In genomic region chr16:84144301-84144858, GRCh38 we compare ENCODE assay signal across 8 cellular contexts. TPM values are rescaled to one million over a fixed set of nuclear protein-coding genes. Genes with fewer than 3 reads are reported as not detected.
A peak's percentile ranks its signal among the peaks of the same experiment; 100 is the strongest.
DNase-seq lines count a peak whose midpoint lies in the region; ATAC-seq and TF ChIP-seq lines count a peak whose summit lies in the region.

No MANE protein-coding gene starts in this region.

- no peaks in the 10 kb centered on the region for H3K9me3 Mint-ChIP-seq in naive thymus-derived CD8-positive, alpha-beta T cell

- peaks cover 15 to 36% (median 31%) of the 10 kb centered on the region in 4 donors for H3K4me1 Mint-ChIP-seq in naive thymus-derived CD8-positive, alpha-beta T cell

- H3K27me3 ChIP-seq in MG63: no peaks in the 10 kb centered on the region

- TF ChIP-seq CTCF in epithelial cell of proximal tubule (conservative IDR thresholded peaks at IDR 0.05; ENCODE audit: low read depth, low read length): peak; percentile 30

- H3K27me3 Mint-ChIP-seq in naive thymus-derived CD8-positive, alpha-beta T cell: peaks cover 0 to 3% (median 0%) of the 10 kb centered on the region in 5 donors

- H3K36me3 ChIP-seq in MG63: no peaks in the 10 kb centered on the region

- H3K27ac ChIP-seq in substantia nigra (ENCODE audit: low read depth, low read length, poor library complexity, severe bottlenecking): peak overlapping the region; percentile 68

- H3K36me3 Mint-ChIP-seq in naive thymus-derived CD8-positive, alpha-beta T cell: no peaks in the 10 kb centered on the region

- H3K27ac Mint-ChIP-seq in naive thymus-derived CD8-positive, alpha-beta T cell: peak overlapping the region; percentile 75 to 97 (median 93)

- H3K9me3 ChIP-seq in MG63: no peaks in the 10 kb centered on the region

- ATAC-seq in Right ventricle myocardium inferior (peak; percentile 27), GM19452 (IDR thresholded peaks at IDR 0.05; ENCODE audit: unreplicated experiment) (no peak)
- peak; percentile 59 to 69 for ATAC-seq in naive thymus-derived CD8-positive, alpha-beta T cell

- intact Hi-C loops in Right ventricle myocardium inferior (cut with DNase I): loop anchor here (2.0 kb wide), 1 partner anchor 32 kb away; no protein-coding TSS in a partner anchor
- intact Hi-C loops in cardiac septum (cut with DNase I): loop anchor here (2.0 kb wide), 1 partner anchor 28 kb away; the partner anchor contains the start of gene MBTPS1

- H3K4me3 ChIP-seq in MG63 (peak overlapping the region; percentile 57), epithelial cell of proximal tubule (ENCODE audit: low read depth, low read length) (peak overlapping the region; percentile 69)

- POLR2A ChIA-PET in naive thymus-derived CD8-positive, alpha-beta T cell (lab: Charles Lee): interaction anchor here (0.7 to 1.5 kb wide), 6 partner anchors 9 to 55 kb away, joined by 3 to 40 read pairs (median 3); partner anchors contain the start of genes MBTPS1 and TAF1C

- DNase-seq in Right ventricle myocardium inferior (ENCODE audit: missing footprints) (peak; percentile 78), cardiac septum (ENCODE audit: low spot score) (no peak), MG63 (peak; percentile 4), activated T-cell treated with anti-CD3 and anti-CD28 coated beads for 1 hour (ENCODE audit: low read depth) (peak; percentile 14), epithelial cell of proximal tubule (ENCODE audit: low read depth) (no peak), substantia nigra (lab: John Stamatoyannopoulos, UW) (peak in 22 of 49 donors; percentile 1 to 44 (median 19))
- DNase-seq in naive thymus-derived CD8-positive, alpha-beta T cell: peak; percentile 17 to 76 (median 52)

- peak overlapping the region; percentile 90 to 99 (median 96) for H3K4me3 Mint-ChIP-seq in naive thymus-derived CD8-positive, alpha-beta T cell

RNA-seq across cellular contexts. Expression of gene HSDL1, which starts 0.6 kb away (rescaled TPM):
- total RNA-seq in Right ventricle myocardium inferior (24.1 TPM), cardiac septum (17.4 TPM), epithelial cell of proximal tubule (17.0 and 23.3 TPM in 2 replicates)
- total RNA-seq in MG63 (2014; rRNA removed; shearing (Covaris generic); ENCODE audit: low replicate concordance): 5.0 and 7.0 TPM in 2 replicates
- total RNA-seq in naive thymus-derived CD8-positive, alpha-beta T cell: 10 to 100 TPM; 23.6 to 24.8 TPM
- 10 to 100 TPM in 2 of 3 donors, 1 to 10 TPM in 1; 8.4 to 14.7 (median 14.2) TPM for polyA plus RNA-seq in naive thymus-derived CD8-positive, alpha-beta T cell

RNA-seq across cellular contexts. Expression of gene DNAAF1, which starts 0.7 kb away (rescaled TPM):
- not detected for total RNA-seq in Right ventricle myocardium inferior
- not detected for total RNA-seq in cardiac septum
- total RNA-seq in MG63 (2014; rRNA removed; shearing (Covaris generic); ENCODE audit: low replicate concordance): not detected in 2 replicates
- total RNA-seq in epithelial cell of proximal tubule: not detected in 2 replicates
- total RNA-seq in naive thymus-derived CD8-positive, alpha-beta T cell: under 1 TPM; 0.18 to 0.19 TPM
- under 1 TPM in 2 of 3 donors, not detected in 1; 0.08 to 0.98 TPM for polyA plus RNA-seq in naive thymus-derived CD8-positive, alpha-beta T cell

RNA-seq across cellular contexts. Expression of gene MBTPS1, which starts 27.6 kb away (rescaled TPM):
- total RNA-seq in Right ventricle myocardium inferior: 70.2 TPM
- total RNA-seq in cardiac septum: 53.2 TPM
- 57.3 and 66.2 TPM in 2 replicates for total RNA-seq in MG63 (2014; rRNA removed; shearing (Covaris generic); ENCODE audit: low replicate concordance)
- total RNA-seq in epithelial cell of proximal tubule: 56.2 and 76.3 TPM in 2 replicates
- total RNA-seq in naive thymus-derived CD8-positive, alpha-beta T cell: 100 to 1,000 TPM; 141 to 150 TPM
- 10 to 100 TPM; 50.9 to 71.4 (median 51.2) TPM for polyA plus RNA-seq in naive thymus-derived CD8-positive, alpha-beta T cell

RNA-seq across cellular contexts. Expression of gene TAF1C, which starts 42.5 kb away (rescaled TPM):
- total RNA-seq in Right ventricle myocardium inferior (26.5 TPM), cardiac septum (20.9 TPM), epithelial cell of proximal tubule (30.4 and 31.9 TPM in 2 replicates)
- total RNA-seq in MG63 (2014; rRNA removed; shearing (Covaris generic); ENCODE audit: low replicate concordance): 10.3 and 16.6 TPM in 2 replicates
- total RNA-seq in naive thymus-derived CD8-positive, alpha-beta T cell: 100 to 1,000 TPM; 107 to 110 TPM
- polyA plus RNA-seq in naive thymus-derived CD8-positive, alpha-beta T cell: 1 to 10 TPM; 4.2 to 8.3 (median 7.9) TPM

RNA-seq across cellular contexts. Expression of gene ADAD2, which starts 46.6 kb away (rescaled TPM):
- total RNA-seq in Right ventricle myocardium inferior (not detected), cardiac septum (0.24 TPM), epithelial cell of proximal tubule (not detected in 2 replicates)
- not detected in 2 replicates for total RNA-seq in MG63 (2014; rRNA removed; shearing (Covaris generic); ENCODE audit: low replicate concordance)
- total RNA-seq in naive thymus-derived CD8-positive, alpha-beta T cell: not detected
- polyA plus RNA-seq in naive thymus-derived CD8-positive, alpha-beta T cell: under 1 TPM; 0.10 to 0.21 (median 0.12) TPM

Comparison
In these comparisons a context has a peak if more than half of its experiments do, and no peak if none do; other contexts are left out.
1. DNase-seq: peak in Right ventricle myocardium inferior (single experiment), MG63 (single experiment), activated T-cell treated with anti-CD3 and anti-CD28 coated beads for 1 hour (single experiment) and naive thymus-derived CD8-positive, alpha-beta T cell (10 of 10); none in cardiac septum (single experiment) and epithelial cell of proximal tubule (single experiment).